ENCODE assay signal across 8 cellular contexts in genomic region chr7:140212100-140212881, GRCh38. TPM values are rescaled to one million over a fixed set of nuclear protein-coding genes. Genes with fewer than 3 reads are reported as not detected.
DNase-seq lines count a peak whose midpoint lies in the region; ATAC-seq, FAIRE-seq and TF ChIP-seq lines count a peak whose summit lies in the region.

No MANE protein-coding gene starts in this region.

- H3K4me3 ChIP-seq in keratinocyte (ENCODE audit: control insufficient read depth in 2 of 3, extremely low read depth in 1 of 3, insufficient read depth in 2 of 3, low read depth in 1 of 3, low read length in 3 of 3) (no peak overlapping the region), smooth muscle cell (no peak overlapping the region)

- H3K4me1 ChIP-seq in keratinocyte (ENCODE audit: control insufficient read depth, extremely low read depth, insufficient read depth, low read length) (peaks cover 25% of the 10 kb centered on the region), smooth muscle cell (ENCODE audit: low read depth) (no peaks in the 10 kb centered on the region)

- H4K20me1 ChIP-seq in keratinocyte (ENCODE audit: control insufficient read depth, extremely low read depth, insufficient read depth, low read length) (no peaks in the 10 kb centered on the region), smooth muscle cell (ENCODE audit: low read depth) (no peaks in the 10 kb centered on the region)

- DNase-seq in keratinocyte (ENCODE audit: low read depth, low spot score) (peak; percentile 44), DMS53 treated with DMSO at 0.1 percent for 48 hours (lab: John Stamatoyannopoulos, UW; ENCODE audit: unreplicated experiment) (no peak), NOMO-1 treated with dmso at 0.1 percent for 144 hours (lab: John Stamatoyannopoulos, UW; ENCODE audit: unreplicated experiment) (no peak), smooth muscle cell (lab: John Stamatoyannopoulos, UW; ENCODE audit: unreplicated experiment) (no peak), globus pallidus (ENCODE audit: low spot score) (no peak)

- H3K4me3 Mint-ChIP-seq in IgD-negative memory B cell, result peak overlapping the region in 3 of 4 donors; percentile 15 to 64 (median 53)

- no peaks in the 10 kb centered on the region for H3K27me3 ChIP-seq in keratinocyte (ENCODE audit: control insufficient read depth, extremely low read depth, insufficient read depth, low read length)
- peaks cover 10% of the 10 kb centered on the region for H3K27me3 ChIP-seq in smooth muscle cell (ENCODE audit: low read depth)

- ATAC-seq in GM18519 (IDR thresholded peaks at IDR 0.05; ENCODE audit: low FRiP score, unreplicated experiment), result peak; percentile 78
- ATAC-seq in GM21723 (IDR thresholded peaks at IDR 0.05; ENCODE audit: unreplicated experiment), result peak; percentile 58

- 90% methylated on average over 10 of the region's 10 CpGs for WGBS in smooth muscle cell (ENCODE audit: low lambda C conversion rate)

- H2AFZ ChIP-seq in keratinocyte (ENCODE audit: control insufficient read depth, low read length) (peak overlapping the region; percentile 61), smooth muscle cell (ENCODE audit: low read depth) (no peak overlapping the region)

- H3K27ac Mint-ChIP-seq in IgD-negative memory B cell, result peak overlapping the region in 2 of 3 donors; percentile 13 to 91

- no peaks in the 10 kb centered on the region for H3K79me2 ChIP-seq in keratinocyte (ENCODE audit: control insufficient read depth, insufficient read depth, low read length)
- H3K79me2 ChIP-seq in smooth muscle cell (ENCODE audit: low read depth), result no peaks in the 10 kb centered on the region

- no peaks in the 10 kb centered on the region for H3F3A ChIP-seq in smooth muscle cell (ENCODE audit: low read depth)

- no peaks in the 10 kb centered on the region for H3K9me1 ChIP-seq in keratinocyte (ENCODE audit: control insufficient read depth, extremely low read depth, insufficient read depth, low read length)

- H3K4me1 Mint-ChIP-seq in IgD-negative memory B cell, result peaks cover 49 to 62% (median 56%) of the 10 kb centered on the region in 3 donors

- peaks cover 0 to 2% (median 0%) of the 10 kb centered on the region in 3 donors for H3K9me3 Mint-ChIP-seq in IgD-negative memory B cell

- H3K27me3 Mint-ChIP-seq in IgD-negative memory B cell, result no peaks in the 10 kb centered on the region

- H3K9ac ChIP-seq in keratinocyte (ENCODE audit: control insufficient read depth, extremely low read depth, insufficient read depth, low read length) (peak overlapping the region; percentile 18), smooth muscle cell (ENCODE audit: low read depth) (no peak overlapping the region)

- dilution Hi-C loops in keratinocyte (cut with MboI; ENCODE audit: extremely low pct_ligation_motif_present, low sequenced_read_pairs), result no loop called here

- H3K9me3 ChIP-seq in keratinocyte (ENCODE audit: control insufficient read depth, low read depth, low read length) (no peaks in the 10 kb centered on the region), smooth muscle cell (replicated peaks; ENCODE audit: low read depth) (no peaks in the 10 kb centered on the region)

- TF ChIP-seq CTCF in keratinocyte (optimal IDR thresholded peaks at IDR 0.05 in 1 of 3, IDR thresholded peaks at IDR 0.05 in 1 of 3, conservative IDR thresholded peaks at IDR 0.05 in 1 of 3; ENCODE audit: extremely low read depth in 1 of 3, insufficient read depth in 2 of 3, low read length in 3 of 3) (no peak), smooth muscle cell (IDR thresholded peaks at IDR 0.05; ENCODE audit: borderline replicate concordance, insufficient read depth, poor library complexity, severe bottlenecking) (no peak)

- H3K36me3 ChIP-seq in keratinocyte (ENCODE audit: control insufficient read depth in 2 of 2, extremely low read depth in 1 of 2, insufficient read depth in 2 of 2, low read length in 2 of 2), result no peaks in the 10 kb centered on the region
- H3K36me3 ChIP-seq in smooth muscle cell (ENCODE audit: low read depth), result no peaks in the 10 kb centered on the region

- H3K36me3 Mint-ChIP-seq in IgD-negative memory B cell, result peaks cover 4% of the 10 kb centered on the region

- H3K27ac ChIP-seq in keratinocyte (ENCODE audit: control insufficient read depth, insufficient read depth, low read length), result peak overlapping the region; percentile 65
- no peak overlapping the region for H3K27ac ChIP-seq in smooth muscle cell (ENCODE audit: low read depth)

- no peak for FAIRE-seq in keratinocyte (lab: Jason Lieb, UNC)

- peak overlapping the region; percentile 59 for H3K4me2 ChIP-seq in keratinocyte (ENCODE audit: control insufficient read depth, extremely low read depth, insufficient read depth, low read depth, low read length)
- H3K4me2 ChIP-seq in smooth muscle cell, result no peak overlapping the region

RNA-seq across cellular contexts. Expression of gene KDM7A, which starts 35.5 kb away (rescaled TPM):
- polyA plus RNA-seq in IgD-negative memory B cell (3.8 TPM), keratinocyte (1.8 to 4.0 TPM (median 3.3 TPM) in 3 replicates), smooth muscle cell (0.63 and 0.88 TPM in 2 replicates)
- polyA plus RNA-seq in keratinocyte (2011; ENCODE audit: low read depth), result 8.5 TPM
- polyA plus RNA-seq in keratinocyte (2011; cell fraction: cytosol; rRNA removed), result 1.5 and 2.0 TPM in 2 replicates
- polyA plus RNA-seq in keratinocyte (2011; cell fraction: nucleus; rRNA removed), result 12.3 and 12.5 TPM in 2 replicates
- 2.3 and 9.4 TPM in 2 replicates for polyA plus RNA-seq in keratinocyte (2012; ENCODE audit: low replicate concordance)
- polyA minus RNA-seq in keratinocyte, result 3.3 to 10.8 TPM (median 7.3 TPM) in 3 replicates
- 1.5 TPM for polyA minus RNA-seq in keratinocyte (2011; cell fraction: cytosol; rRNA and poly(A)+ RNA removed)
- polyA minus RNA-seq in keratinocyte (2011; cell fraction: nucleus; rRNA and poly(A)+ RNA removed), result 8.0 and 18.9 TPM in 2 replicates
- total RNA-seq in smooth muscle cell, result 6.1 and 17.3 TPM in 2 replicates
